Comparison of ENCODE assay signal across 1 cellular context in genomic region chr19:14383898-14384669, GRCh38.
TF ChIP-seq lines count a peak whose summit lies in the region.

No MANE protein-coding gene starts in this region.

TF ChIP-seq in IMR-90, 13 proteins besides CTCF, POLR2A, EP300 and RAD21:
- TF ChIP-seq MAFK (IDR thresholded peaks at IDR 0.05; ENCODE audit: low read depth, low read length) (no peak), ELK1 (IDR thresholded peaks at IDR 0.05; ENCODE audit: borderline replicate concordance, low read depth, low read length) (no peak), FOS (IDR thresholded peaks at IDR 0.05; ENCODE audit: low read depth, low read length) (peak; percentile 95), CHD1 (IDR thresholded peaks at IDR 0.05; ENCODE audit: low read depth, low read length) (no peak), BHLHE40 (IDR thresholded peaks at IDR 0.05; ENCODE audit: low read depth, low read length) (no peak), MAZ (IDR thresholded peaks at IDR 0.05; ENCODE audit: borderline replicate concordance, low read depth, low read length) (no peak), RCOR1 (IDR thresholded peaks at IDR 0.05; ENCODE audit: insufficient replicate concordance, low read length) (peak; percentile 46), NFE2L2 (IDR thresholded peaks at IDR 0.05; ENCODE audit: low read depth, low read length) (no peak), SMC3 (IDR thresholded peaks at IDR 0.05; ENCODE audit: low read depth, low read length) (no peak), RFX5 (IDR thresholded peaks at IDR 0.05; ENCODE audit: low read depth, low read length) (no peak), CEBPB (IDR thresholded peaks at IDR 0.05; ENCODE audit: low read depth, low read length) (no peak), USF2 (IDR thresholded peaks at IDR 0.05; ENCODE audit: low read depth, low read length) (no peak), MXI1 (IDR thresholded peaks at IDR 0.05; ENCODE audit: borderline replicate concordance, low read depth, low read length) (no peak)
TF ChIP-seq in IMR-90: peak in this region for 2.
